In genomic region chr1:192994141-192994540, GRCh38 we compare ENCODE assay signal across 25 cellular contexts.
"Had no signal": no experiment of that assay in that cellular context is flagged by ENCODE, and none has a peak within 500 bp of the region (broad histone marks: within the 10 kb centered on the region; RNA-seq: fewer than 3 reads in every experiment).

No MANE protein-coding gene starts in this region.

- FAIRE-seq: endometrium, endothelial cell of umbilical vein had no signal

- H3K4me1 ChIP-seq: ascending aorta, colonic mucosa, esophagus squamous epithelium, gastroesophageal sphincter, heart right ventricle had no signal

- DNase-seq: activated B cell treated with CpG ODN at 0.5 μM for 24 hours; activated CD4-positive, alpha-beta T cell treated with anti-CD3 and anti-CD28 coated beads for 48 hours; activated CD8-positive, alpha-beta memory T cell treated with anti-CD3 and anti-CD28 coated beads, Interleukin-2, amount 50 U/mL, for 48 hours; activated CD8-positive, alpha-beta T cell treated with anti-CD3 and anti-CD28 coated beads, Interleukin-2, amount 10 ng/mL, durations not matched to agents 7 days and 5 days; activated gamma-delta T cell; activated naive CD4-positive, alpha-beta T cell; activated naive CD4-positive, alpha-beta T cell treated with anti-CD3 and anti-CD28 coated beads, Interleukin-2, amount 10 ng/mL, durations not matched to agents 7 days and 5 days; activated naive CD8-positive, alpha-beta T cell treated with anti-CD3 and anti-CD28 coated beads, Interleukin-2, amount 10 ng/mL, durations not matched to agents 7 days and 5 days; activated T-cell treated with anti-CD3 and anti-CD28 coated beads for 4 hours; activated T-cell treated with anti-CD3 and anti-CD28 coated beads, Interleukin-2, amount 50 U/mL, for 24 hours; activated T-cell treated with anti-CD3 and anti-CD28 coated beads, Interleukin-2, amount 50 U/mL, for 72 hours; brain microvascular endothelial cell; caudate nucleus; colonic mucosa; effector CD8-positive, alpha-beta T cell; esophagus squamous epithelium; foreskin melanocyte; heart right ventricle; T-cell; WERI-Rb-1 had no signal

- H3K36me3 ChIP-seq: colonic mucosa had no signal

- H3K4me3 ChIP-seq: ascending aorta, colonic mucosa, esophagus squamous epithelium, gastroesophageal sphincter, heart right ventricle had no signal

- H3K27ac ChIP-seq: ascending aorta, brain microvascular endothelial cell, colonic mucosa, epithelial cell of prostate, esophagus squamous epithelium, gastroesophageal sphincter, heart right ventricle, WERI-Rb-1 had no signal

- H3K9me3 ChIP-seq: ascending aorta, colonic mucosa, gastroesophageal sphincter had no signal

- H3K27me3 ChIP-seq: ascending aorta, brain microvascular endothelial cell, colonic mucosa, esophagus squamous epithelium, gastroesophageal sphincter, heart right ventricle had no signal

- ATAC-seq: activated CD8-positive, alpha-beta T cell treated with anti-CD3 and anti-CD28 coated beads, Interleukin-2, amount 10 ng/mL, durations not matched to agents 7 days and 5 days; gastroesophageal sphincter; heart right ventricle; T-cell had no signal
